ENCODE assay signal across 29 cellular contexts in the genomic region with DNA sequence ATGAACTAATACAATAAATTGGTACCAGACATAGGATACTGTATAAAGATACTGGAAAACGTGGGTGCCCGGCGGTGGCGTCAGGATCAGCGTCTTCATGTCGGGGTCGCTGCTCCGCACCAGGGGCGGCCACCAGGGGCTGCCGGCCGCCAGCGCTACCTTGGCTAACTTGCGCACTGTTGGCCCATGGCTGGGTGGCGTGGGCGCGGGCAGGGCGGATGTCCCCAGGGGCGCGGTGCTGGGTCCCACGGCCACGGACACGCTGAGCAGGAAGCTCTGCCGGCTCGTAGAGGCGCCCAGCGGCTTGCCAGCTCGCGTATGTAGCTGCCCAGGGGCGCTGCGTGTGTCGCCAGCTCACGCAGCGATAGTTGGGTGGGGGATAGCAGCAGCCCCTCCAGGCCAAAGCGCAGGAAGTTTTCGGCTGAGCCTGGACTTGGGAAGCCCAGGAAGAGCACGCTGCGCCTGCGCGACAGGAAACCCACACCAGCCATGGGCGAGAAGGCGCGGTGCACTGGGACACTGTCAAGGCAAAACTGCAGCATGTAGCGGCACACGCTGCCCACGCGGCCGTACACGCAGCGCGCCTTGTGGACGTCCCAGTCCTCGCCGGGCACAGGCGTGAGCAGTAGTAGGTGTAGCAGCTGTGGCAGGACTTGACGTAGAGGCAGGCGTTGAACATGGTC.
"Had no signal": no experiment of that assay in that cellular context is flagged by ENCODE, and none has a peak within 500 bp of the region (broad histone marks: within the 10 kb centered on the region; RNA-seq: fewer than 3 reads in every experiment).

No MANE protein-coding gene starts in this region.

- H3K4me1 ChIP-seq: ascending aorta, breast epithelium, colonic mucosa had no signal

- H3K4me3 Mint-ChIP-seq: activated CD4-positive, alpha-beta memory T cell treated with anti-CD3 and anti-CD28 coated beads for 36 hours; activated CD8-positive, alpha-beta T cell treated with anti-CD3 and anti-CD28 coated beads, Interleukin-2, amount 10 ng/mL, durations not matched to agents 7 days and 5 days; activated naive CD4-positive, alpha-beta T cell treated with anti-CD3 and anti-CD28 coated beads, Interleukin-2, amount 10 ng/mL, durations not matched to agents 7 days and 5 days; activated naive CD8-positive, alpha-beta T cell treated with anti-CD3 and anti-CD28 coated beads, Interleukin-2, amount 10 ng/mL, durations not matched to agents 7 days and 5 days; activated T-cell treated with anti-CD3 and anti-CD28 coated beads, Interleukin-2, amount 50 U/mL, for 24 hours; activated T-cell treated with anti-CD3 and anti-CD28 coated beads, Interleukin-2, amount 50 U/mL, for 72 hours; brain; WTC11 had no signal

- H3K27me3 ChIP-seq: ascending aorta, breast epithelium, colonic mucosa had no signal

- H3K27ac ChIP-seq: ascending aorta, breast epithelium, cardiac muscle cell, colonic mucosa, epithelial cell of prostate, esophagus squamous epithelium had no signal

- H3K9me3 Mint-ChIP-seq: activated CD4-positive, alpha-beta memory T cell treated with anti-CD3 and anti-CD28 coated beads for 36 hours; activated naive CD4-positive, alpha-beta T cell treated with anti-CD3 and anti-CD28 coated beads, Interleukin-2, amount 10 ng/mL, durations not matched to agents 7 days and 5 days; activated naive CD8-positive, alpha-beta T cell treated with anti-CD3 and anti-CD28 coated beads, Interleukin-2, amount 10 ng/mL, durations not matched to agents 7 days and 5 days; activated T-cell treated with anti-CD3 and anti-CD28 coated beads, Interleukin-2, amount 50 U/mL, for 24 hours; WTC11 had no signal

- H3K27ac Mint-ChIP-seq: activated CD4-positive, alpha-beta memory T cell treated with anti-CD3 and anti-CD28 coated beads for 36 hours; activated CD8-positive, alpha-beta T cell treated with anti-CD3 and anti-CD28 coated beads, Interleukin-2, amount 10 ng/mL, durations not matched to agents 7 days and 5 days; activated naive CD4-positive, alpha-beta T cell treated with anti-CD3 and anti-CD28 coated beads, Interleukin-2, amount 10 ng/mL, durations not matched to agents 7 days and 5 days; activated naive CD4-positive, alpha-beta T cell treated with anti-CD3 and anti-CD28 coated beads, Interleukin-2, amount 50 U/mL, for 72 hours; activated naive CD8-positive, alpha-beta T cell treated with anti-CD3 and anti-CD28 coated beads, Interleukin-2, amount 10 ng/mL, durations not matched to agents 7 days and 5 days; activated T-cell treated with anti-CD3 and anti-CD28 coated beads, Interleukin-2, amount 50 U/mL, for 24 hours; activated T-cell treated with anti-CD3 and anti-CD28 coated beads, Interleukin-2, amount 50 U/mL, for 72 hours; brain; WTC11 had no signal

- H3K27me3 Mint-ChIP-seq: activated naive CD4-positive, alpha-beta T cell treated with anti-CD3 and anti-CD28 coated beads, Interleukin-2, amount 10 ng/mL, durations not matched to agents 7 days and 5 days; activated naive CD8-positive, alpha-beta T cell treated with anti-CD3 and anti-CD28 coated beads, Interleukin-2, amount 10 ng/mL, durations not matched to agents 7 days and 5 days had no signal

- H3K4me3 ChIP-seq: ascending aorta, breast epithelium, cardiac muscle cell, colonic mucosa, esophagus squamous epithelium had no signal

- DNase-seq: activated CD4-positive, alpha-beta memory T cell treated with anti-CD3 and anti-CD28 coated beads for 36 hours; activated CD4-positive, alpha-beta T cell treated with anti-CD3 and anti-CD28 coated beads for 1 hour; activated CD4-positive, alpha-beta T cell treated with anti-CD3 and anti-CD28 coated beads for 48 hours; activated CD8-positive, alpha-beta memory T cell treated with anti-CD3 and anti-CD28 coated beads, Interleukin-2, amount 50 U/mL, for 48 hours; activated CD8-positive, alpha-beta T cell treated with anti-CD3 and anti-CD28 coated beads, Interleukin-2, amount 10 ng/mL, durations not matched to agents 7 days and 5 days; activated gamma-delta T cell; activated naive CD4-positive, alpha-beta T cell; activated naive CD4-positive, alpha-beta T cell treated with anti-CD3 and anti-CD28 coated beads, Interleukin-2, amount 10 ng/mL, durations not matched to agents 7 days and 5 days; activated naive CD8-positive, alpha-beta T cell treated with anti-CD3 and anti-CD28 coated beads, Interleukin-2, amount 10 ng/mL, durations not matched to agents 7 days and 5 days; activated T-cell treated with anti-CD3 and anti-CD28 coated beads for 4 hours; activated T-cell treated with anti-CD3 and anti-CD28 coated beads, Interleukin-2, amount 50 U/mL, for 24 hours; activated T-cell treated with anti-CD3 and anti-CD28 coated beads, Interleukin-2, amount 50 U/mL, for 72 hours; central memory CD4-positive, alpha-beta T cell; cerebellar nuclear complex; colonic mucosa; effector CD8-positive, alpha-beta T cell; esophagus squamous epithelium; foreskin melanocyte; head of caudate nucleus; T-helper 2 cell had no signal

- H3K9me3 ChIP-seq: ascending aorta, colonic mucosa had no signal

- H3K36me3 ChIP-seq: ascending aorta, breast epithelium, cardiac muscle cell, colonic mucosa, esophagus squamous epithelium had no signal

- H3K36me3 Mint-ChIP-seq: activated CD4-positive, alpha-beta memory T cell treated with anti-CD3 and anti-CD28 coated beads for 36 hours; activated naive CD4-positive, alpha-beta T cell treated with anti-CD3 and anti-CD28 coated beads, Interleukin-2, amount 10 ng/mL, durations not matched to agents 7 days and 5 days; activated naive CD4-positive, alpha-beta T cell treated with anti-CD3 and anti-CD28 coated beads, Interleukin-2, amount 50 U/mL, for 72 hours; activated naive CD8-positive, alpha-beta T cell treated with anti-CD3 and anti-CD28 coated beads, Interleukin-2, amount 10 ng/mL, durations not matched to agents 7 days and 5 days; brain; WTC11 had no signal

- ATAC-seq: activated CD8-positive, alpha-beta T cell treated with anti-CD3 and anti-CD28 coated beads, Interleukin-2, amount 10 ng/mL, durations not matched to agents 7 days and 5 days; activated naive CD4-positive, alpha-beta T cell treated with anti-CD3 and anti-CD28 coated beads, Interleukin-2, amount 50 U/mL, for 72 hours; activated T-cell treated with anti-CD3 and anti-CD28 coated beads, Interleukin-2, amount 50 U/mL, for 72 hours; WTC11 had no signal

- FAIRE-seq: endometrium, endothelial cell of umbilical vein had no signal

- H3K4me1 Mint-ChIP-seq: activated naive CD4-positive, alpha-beta T cell treated with anti-CD3 and anti-CD28 coated beads, Interleukin-2, amount 10 ng/mL, durations not matched to agents 7 days and 5 days; activated naive CD8-positive, alpha-beta T cell treated with anti-CD3 and anti-CD28 coated beads, Interleukin-2, amount 10 ng/mL, durations not matched to agents 7 days and 5 days; brain; WTC11 had no signal
